ENCODE assay signal across 24 cellular contexts in genomic region chr2:120896126-120896525, GRCh38.
"Had no signal": no experiment of that assay in that cellular context is flagged by ENCODE, and none has a peak within 500 bp of the region (broad histone marks: within the 10 kb centered on the region; RNA-seq: fewer than 3 reads in every experiment).

No MANE protein-coding gene starts in this region.

- H3K9me3 Mint-ChIP-seq: activated B cell treated with CpG ODN at 0.5 μM for 24 hours; activated CD8-positive, alpha-beta T cell treated with anti-CD3 and anti-CD28 coated beads for 36 hours; activated T-cell treated with anti-CD3 and anti-CD28 coated beads, Interleukin-2, amount 50 U/mL, for 4 hours; activated T-helper 17 cell treated with anti-CD3 and anti-CD28 coated beads, Interleukin-2, amount 50 U/mL, for 72 hours; central memory CD8-positive, alpha-beta T cell; naive thymus-derived CD4-positive, alpha-beta T cell; stimulated activated naive B cell treated with anti-CD40 and anti-IgM and Interleukin-4, amounts not matched to agents 10 μg/mL and 1 μg/mL and 100 μg/mL, for 72 hours had no signal

- H3K36me3 ChIP-seq: esophagus squamous epithelium, pancreas, right atrium auricular region had no signal

- H3K27me3 Mint-ChIP-seq: activated B cell treated with CpG ODN at 0.5 μM for 24 hours; activated CD8-positive, alpha-beta T cell treated with anti-CD3 and anti-CD28 coated beads for 36 hours; activated T-helper 17 cell treated with anti-CD3 and anti-CD28 coated beads, Interleukin-2, amount 50 U/mL, for 72 hours; central memory CD8-positive, alpha-beta T cell; stimulated activated naive B cell treated with anti-CD40 and anti-IgM and Interleukin-4, amounts not matched to agents 10 μg/mL and 1 μg/mL and 100 μg/mL, for 72 hours had no signal

- H3K4me1 Mint-ChIP-seq: activated B cell treated with CpG ODN at 0.5 μM for 24 hours; activated T-helper 17 cell treated with anti-CD3 and anti-CD28 coated beads, Interleukin-2, amount 50 U/mL, for 72 hours; central memory CD8-positive, alpha-beta T cell; naive thymus-derived CD4-positive, alpha-beta T cell; stimulated activated naive B cell treated with anti-CD40 and anti-IgM and Interleukin-4, amounts not matched to agents 10 μg/mL and 1 μg/mL and 100 μg/mL, for 72 hours had no signal

- H3K27ac ChIP-seq: esophagus squamous epithelium, pancreas, right atrium auricular region had no signal

- H3K4me3 ChIP-seq: esophagus squamous epithelium, pancreas, right atrium auricular region, tibial nerve had no signal

- DNase-seq: activated B cell treated with CpG ODN at 0.5 μM for 24 hours; activated CD4-positive, alpha-beta T cell treated with anti-CD3 and anti-CD28 coated beads, Interleukin-2, amount 50 U/mL, for 1 hour; activated CD8-positive, alpha-beta T cell treated with anti-CD3 and anti-CD28 coated beads for 36 hours; activated gamma-delta T cell treated with Interleukin-2 at 50 U/mL for 16 hours; activated naive CD4-positive, alpha-beta T cell treated with anti-CD3 and anti-CD28 coated beads, Interleukin-2, amount 50 U/mL, for 16 hours; activated T-cell treated with anti-CD3 and anti-CD28 coated beads, Interleukin-2, amount 50 U/mL, for 4 hours; amniotic stem cell; dermis blood vessel endothelial cell; effector CD4-positive, alpha-beta T cell; esophagus squamous epithelium; foreskin melanocyte; left ventricle myocardium superior; mammary epithelial cell; midbrain; naive thymus-derived CD4-positive, alpha-beta T cell; stimulated activated CD4-positive, alpha-beta T cell treated with anti-CD3 and anti-CD28 coated beads, Interleukin-15, amount 100 ng/mL, for 24 hours; stimulated activated CD4-positive, alpha-beta T cell treated with anti-CD3 and anti-CD28 coated beads, Interleukin-2, amount 100 ng/mL, for 24 hours; stimulated activated naive B cell treated with anti-CD40 and anti-IgM and Interleukin-4, amounts not matched to agents 10 μg/mL and 1 μg/mL and 100 μg/mL, for 72 hours; T-helper 2 cell had no signal

- H3K36me3 Mint-ChIP-seq: naive thymus-derived CD4-positive, alpha-beta T cell; stimulated activated naive B cell treated with anti-CD40 and anti-IgM and Interleukin-4, amounts not matched to agents 10 μg/mL and 1 μg/mL and 100 μg/mL, for 72 hours had no signal

- H3K4me3 Mint-ChIP-seq: activated B cell treated with CpG ODN at 0.5 μM for 24 hours; activated CD8-positive, alpha-beta T cell treated with anti-CD3 and anti-CD28 coated beads for 36 hours; activated T-cell treated with anti-CD3 and anti-CD28 coated beads, Interleukin-2, amount 50 U/mL, for 4 hours; activated T-helper 17 cell treated with anti-CD3 and anti-CD28 coated beads, Interleukin-2, amount 50 U/mL, for 72 hours; central memory CD8-positive, alpha-beta T cell; naive thymus-derived CD4-positive, alpha-beta T cell; stimulated activated naive B cell treated with anti-CD40 and anti-IgM and Interleukin-4, amounts not matched to agents 10 μg/mL and 1 μg/mL and 100 μg/mL, for 72 hours had no signal

- ATAC-seq: activated CD8-positive, alpha-beta T cell treated with anti-CD3 and anti-CD28 coated beads for 36 hours; activated T-cell treated with anti-CD3 and anti-CD28 coated beads, Interleukin-2, amount 50 U/mL, for 4 hours; activated T-helper 17 cell treated with anti-CD3 and anti-CD28 coated beads, Interleukin-2, amount 50 U/mL, for 72 hours; left ventricle myocardium superior; naive thymus-derived CD4-positive, alpha-beta T cell; pancreas; stimulated activated naive B cell treated with anti-CD40 and anti-IgM and Interleukin-4, amounts not matched to agents 10 μg/mL and 1 μg/mL and 100 μg/mL, for 72 hours had no signal

- H3K9me3 ChIP-seq: esophagus squamous epithelium, pancreas, right atrium auricular region, tibial nerve had no signal

- H3K27ac Mint-ChIP-seq: activated B cell treated with CpG ODN at 0.5 μM for 24 hours; activated CD8-positive, alpha-beta T cell treated with anti-CD3 and anti-CD28 coated beads for 36 hours; activated T-helper 17 cell treated with anti-CD3 and anti-CD28 coated beads, Interleukin-2, amount 50 U/mL, for 72 hours; naive thymus-derived CD4-positive, alpha-beta T cell; stimulated activated naive B cell treated with anti-CD40 and anti-IgM and Interleukin-4, amounts not matched to agents 10 μg/mL and 1 μg/mL and 100 μg/mL, for 72 hours had no signal

- H3K27me3 ChIP-seq: pancreas, right atrium auricular region, tibial nerve had no signal

- H3K4me1 ChIP-seq: pancreas had no signal
